ENCODE assay signal across 8 cellular contexts in the genomic region with DNA sequence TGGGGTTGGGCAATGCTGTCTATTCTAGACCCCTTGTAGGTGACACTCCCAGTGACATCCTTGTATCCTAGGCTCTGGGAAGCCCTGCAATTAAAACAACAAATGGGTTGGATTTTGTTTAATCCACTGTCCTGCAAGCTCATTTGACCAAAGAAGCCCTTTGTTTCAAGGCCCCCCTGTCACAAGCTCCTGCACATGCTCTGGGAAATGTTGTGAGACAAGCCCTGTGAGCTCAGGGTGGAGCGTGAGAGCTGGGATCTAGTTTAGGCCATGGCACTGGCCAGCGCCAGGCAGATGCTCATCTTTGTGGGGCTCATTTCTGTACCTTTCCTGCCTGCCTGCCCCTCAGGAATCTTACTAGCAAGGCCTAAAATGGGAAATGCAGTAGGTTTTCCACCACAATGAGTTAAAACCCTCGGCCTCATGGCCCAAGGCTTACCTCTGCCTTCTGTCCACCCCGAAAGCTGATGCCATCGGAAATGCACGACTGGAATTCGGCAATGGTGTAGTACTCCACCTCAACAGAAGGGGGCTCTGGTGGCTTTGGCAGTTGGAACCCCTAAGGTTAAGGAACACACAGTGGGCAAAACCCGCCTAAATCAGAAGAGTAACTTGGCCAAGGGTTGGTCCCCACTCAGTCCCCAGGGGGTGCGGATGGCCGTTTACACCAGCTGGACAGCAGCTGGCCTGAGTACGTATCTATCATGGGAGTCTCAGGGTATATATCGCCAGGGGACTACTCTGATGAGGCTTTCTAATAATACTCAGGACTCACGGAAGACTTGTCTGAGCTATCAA.
DNase-seq lines count a peak whose midpoint lies in the region; ATAC-seq, FAIRE-seq and TF ChIP-seq lines count a peak whose summit lies in the region.

No MANE protein-coding gene starts in this region.

- no peak overlapping the region for H3K27ac ChIP-seq in pancreas

- no peak for FAIRE-seq in pancreas (lab: Jason Lieb, UNC)

- H3K4me3 ChIP-seq in GM12864 (ENCODE audit: low read depth, low read length) (no peak overlapping the region), pancreas (no peak overlapping the region)

- no peaks in the 10 kb centered on the region for H3K9me3 Mint-ChIP-seq in activated T-helper 1 cell treated with anti-CD3 and anti-CD28 coated beads, Interleukin-12 subunit alpha, Interleukin-12 subunit beta, Interleukin-2, Interleukin-4 antibody, amounts not matched to agents 30 ng/mL and 10 ng/mL and 1 ng/mL, durations not matched to agents 14 hours and 24 hours and 36 hours

- H3K27me3 Mint-ChIP-seq in activated T-helper 1 cell treated with anti-CD3 and anti-CD28 coated beads, Interleukin-12 subunit alpha, Interleukin-12 subunit beta, Interleukin-2, Interleukin-4 antibody, amounts not matched to agents 30 ng/mL and 10 ng/mL and 1 ng/mL, durations not matched to agents 14 hours and 24 hours and 36 hours (ENCODE audit: insufficient read depth) = no peaks in the 10 kb centered on the region

- no peaks in the 10 kb centered on the region for H3K27me3 ChIP-seq in pancreas

- 69 to 83% methylated on average over 13 of the region's 13 CpGs for WGBS in pancreas, 2 donors

- H3K36me3 Mint-ChIP-seq in activated T-helper 1 cell treated with anti-CD3 and anti-CD28 coated beads, Interleukin-12 subunit alpha, Interleukin-12 subunit beta, Interleukin-2, Interleukin-4 antibody, amounts not matched to agents 30 ng/mL and 10 ng/mL and 1 ng/mL, durations not matched to agents 14 hours and 24 hours and 36 hours (ENCODE audit: low read depth) = peaks cover 8% of the 10 kb centered on the region

- H3K27ac Mint-ChIP-seq in activated T-helper 1 cell treated with anti-CD3 and anti-CD28 coated beads, Interleukin-12 subunit alpha, Interleukin-12 subunit beta, Interleukin-2, Interleukin-4 antibody, amounts not matched to agents 30 ng/mL and 10 ng/mL and 1 ng/mL, durations not matched to agents 14 hours and 24 hours and 36 hours = no peak overlapping the region

- ATAC-seq in pancreas (peak in 3 of 4 donors; percentile 34 to 61 (median 47)), HG02571 (IDR thresholded peaks at IDR 0.05; ENCODE audit: unreplicated experiment) (no peak), HG03442 (IDR thresholded peaks at IDR 0.05; ENCODE audit: unreplicated experiment) (no peak)

- H3K4me3 Mint-ChIP-seq in activated T-helper 1 cell treated with anti-CD3 and anti-CD28 coated beads, Interleukin-12 subunit alpha, Interleukin-12 subunit beta, Interleukin-2, Interleukin-4 antibody, amounts not matched to agents 30 ng/mL and 10 ng/mL and 1 ng/mL, durations not matched to agents 14 hours and 24 hours and 36 hours = no peak overlapping the region

- TF ChIP-seq CTCF in GM12864 (IDR thresholded peaks at IDR 0.05; ENCODE audit: low read depth, low read length, missing control alignments) (peak; percentile 88), pancreas (IDR thresholded peaks at IDR 0.05) (peak; percentile 32 to 49 (median 38))

- peaks cover 5% of the 10 kb centered on the region for H3K4me1 Mint-ChIP-seq in activated T-helper 1 cell treated with anti-CD3 and anti-CD28 coated beads, Interleukin-12 subunit alpha, Interleukin-12 subunit beta, Interleukin-2, Interleukin-4 antibody, amounts not matched to agents 30 ng/mL and 10 ng/mL and 1 ng/mL, durations not matched to agents 14 hours and 24 hours and 36 hours (ENCODE audit: low read depth)

- H3K36me3 ChIP-seq in pancreas = no peaks in the 10 kb centered on the region

- no peak for DNase-seq in GM12864 (ENCODE audit: low read depth)
- peak; percentile 50 for DNase-seq in NCI-H460 (ENCODE audit: extremely low read depth, low read depth)
- peak; percentile 25 for DNase-seq in activated T-helper 1 cell treated with anti-CD3 and anti-CD28 coated beads, Interleukin-12 subunit alpha, Interleukin-12 subunit beta, Interleukin-2, Interleukin-4 antibody, amounts not matched to agents 30 ng/mL and 10 ng/mL and 1 ng/mL, durations not matched to agents 14 hours and 24 hours and 36 hours (ENCODE audit: low spot score)
- DNase-seq in foreskin melanocyte = peak; percentile 18
- peak in 1 of 6 donors; percentile 18 for DNase-seq in pancreas
- no peak for DNase-seq in LoVo (ENCODE audit: low spot score)

- H3K9me3 ChIP-seq in pancreas = no peaks in the 10 kb centered on the region

- no peaks in the 10 kb centered on the region for H3K4me1 ChIP-seq in pancreas

- intact Hi-C loops in activated T-helper 1 cell treated with anti-CD3 and anti-CD28 coated beads, Interleukin-12 subunit alpha, Interleukin-12 subunit beta, Interleukin-2, Interleukin-4 antibody, amounts not matched to agents 30 ng/mL and 10 ng/mL and 1 ng/mL, durations not matched to agents 14 hours and 24 hours and 36 hours (cut with micrococcal nuclease) = loop anchor here (1.0 kb wide), 1 partner anchor 81 kb away; no protein-coding TSS in a partner anchor
- intact Hi-C loops in pancreas (cut with DNase I) = no loop called here

Comparison
In these comparisons a context has a peak if more than half of its experiments do, and no peak if none do; other contexts are left out.
1. DNase-seq: peak in NCI-H460 (single experiment), activated T-helper 1 cell treated with anti-CD3 and anti-CD28 coated beads, Interleukin-12 subunit alpha, Interleukin-12 subunit beta, Interleukin-2, Interleukin-4 antibody, amounts not matched to agents 30 ng/mL and 10 ng/mL and 1 ng/mL, durations not matched to agents 14 hours and 24 hours and 36 hours (single experiment) and foreskin melanocyte (single experiment); none in GM12864 (single experiment) and LoVo (single experiment).
2. ATAC-seq: peak in pancreas (3 of 4); none in HG02571 (single experiment) and HG03442 (single experiment).